Comparison of ENCODE assay signal across 8 cellular contexts in the genomic region with DNA sequence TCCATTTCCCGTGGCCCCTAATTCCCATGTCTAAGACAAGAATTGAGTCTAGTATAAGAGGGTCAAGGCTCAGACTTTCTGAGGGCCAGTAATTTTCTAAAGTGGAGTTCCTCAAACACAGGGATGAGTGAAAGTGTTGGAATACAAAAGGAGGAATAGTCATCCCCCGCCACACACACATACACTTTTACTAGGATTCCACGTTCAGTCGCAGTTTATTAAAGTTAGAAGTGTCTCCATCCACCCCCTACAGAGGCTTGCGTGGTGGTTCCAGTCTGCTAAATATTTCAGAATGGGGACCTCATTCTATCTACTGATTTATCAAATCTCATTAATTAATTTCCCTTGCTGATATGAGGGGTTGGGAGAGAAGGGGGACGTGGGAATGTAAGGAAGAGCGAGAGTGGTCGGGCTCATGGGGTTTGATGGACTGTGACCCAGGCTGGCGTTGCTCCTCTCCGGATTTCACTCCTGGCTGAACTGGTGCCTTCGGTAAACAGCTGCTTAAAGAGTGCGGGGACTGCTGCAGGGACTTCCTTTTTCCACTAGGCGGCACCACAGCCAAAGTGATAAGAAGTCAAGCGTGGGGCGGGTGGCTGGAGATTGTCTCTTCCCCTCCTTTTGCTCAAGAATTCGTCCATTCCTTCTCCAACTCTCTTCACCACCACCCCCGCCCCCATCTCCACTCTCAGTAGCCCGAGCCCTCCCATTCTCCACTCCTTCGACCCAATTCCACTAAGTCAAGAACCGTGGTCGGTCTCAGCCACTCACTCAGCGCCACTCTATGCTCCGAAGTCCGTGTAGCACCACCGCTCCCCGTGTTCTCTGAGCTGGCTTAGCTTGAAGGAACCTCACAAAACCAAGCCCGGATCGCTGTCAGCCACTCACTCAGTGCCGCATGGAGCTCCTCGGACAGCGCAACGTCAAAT. TPM values are rescaled to one million over a fixed set of nuclear protein-coding genes. Genes with fewer than 3 reads are reported as not detected.
DNase-seq lines count a peak whose midpoint lies in the region; ATAC-seq, FAIRE-seq and TF ChIP-seq lines count a peak whose summit lies in the region.

No MANE protein-coding gene starts in this region.

- TF ChIP-seq CTCF in A673 (conservative IDR thresholded peaks at IDR 0.05; ENCODE audit: low read depth, low read length) (peak; percentile 94), endothelial cell of umbilical vein (IDR thresholded peaks at IDR 0.05; ENCODE audit: extremely low read depth in 1 of 2, insufficient read depth in 1 of 2, low read depth in 1 of 2, low read length in 2 of 2) (peak; percentile 85 to 92)

- H3K4me1 ChIP-seq in A673 (ENCODE audit: insufficient read depth, low read length, poor library complexity, severe bottlenecking): peaks cover 18% of the 10 kb centered on the region
- peaks cover 17% of the 10 kb centered on the region for H3K4me1 ChIP-seq in endothelial cell of umbilical vein (ENCODE audit: control insufficient read depth, extremely low read depth, insufficient read depth, low read length)

- DNase-seq in A673 (ENCODE audit: low spot score) (peak; percentile 95), HT-29 (ENCODE audit: low spot score) (peak; percentile 97), NOMO-1 treated with dmso at 0.1 percent for 144 hours (lab: John Stamatoyannopoulos, UW; ENCODE audit: unreplicated experiment) (peak; percentile 76), endothelial cell of umbilical vein (ENCODE audit: low read depth, low spot score) (peak; percentile 82), midbrain (lab: John Stamatoyannopoulos, UW) (peak; percentile 86)
- DNase-seq in activated CD8-positive, alpha-beta memory T cell treated with anti-CD3 and anti-CD28 coated beads for 48 hours (ENCODE audit: low read depth in 2 of 3, low spot score in 2 of 3): peak; percentile 54 to 60 (median 57)
- DNase-seq in stimulated activated CD8-positive, alpha-beta memory T cell treated with anti-CD3 and anti-CD28 coated beads, Interleukin-15, amount 100 ng/mL, for 1 hour (ENCODE audit: low read depth): peak; percentile 70

- H3K27ac ChIP-seq in A673 (ENCODE audit: low read depth, low read length, poor library complexity, severe bottlenecking): no peak overlapping the region
- H3K27ac ChIP-seq in endothelial cell of umbilical vein (ENCODE audit: insufficient read depth, low read depth, low read length): no peak overlapping the region

- CTCF ChIA-PET in A673 (lab: Charles Lee) (interaction anchor here (0.7 to 2.6 kb wide), 10 partner anchors 9 to 245 kb away, joined by 3 to 47 read pairs (median 4); partner anchors contain the start of genes PPP1R11 and TRIM39), endothelial cell of umbilical vein (lab: Charles Lee) (interaction anchor here (0.5 to 5.6 kb wide), 32 partner anchors 9 to 1297 kb away, joined by 3 to 311 read pairs (median 4); partner anchors contain the start of genes POLR1H, PPP1R11, TRIM31 and TRIM39)

- POLR2A ChIA-PET in A673 (lab: Charles Lee; ENCODE audit: low non-redundant PET) (interaction anchor here (0.7 kb wide), 1 partner anchor 264 kb away, joined by 3 read pairs; no protein-coding TSS in a partner anchor), endothelial cell of umbilical vein (lab: Charles Lee) (no interaction called here)

- TF ChIP-seq POLR2A in endothelial cell of umbilical vein (IDR thresholded peaks at IDR 0.05; ENCODE audit: low read depth, low read length): no peak

- no peaks in the 10 kb centered on the region for H3K9me3 ChIP-seq in A673 (ENCODE audit: low read depth, low read length, poor library complexity, severe bottlenecking)
- no peaks in the 10 kb centered on the region for H3K9me3 ChIP-seq in endothelial cell of umbilical vein (replicated peaks; ENCODE audit: control insufficient read depth, insufficient read depth, low read length)

- ATAC-seq in GM18861 (IDR thresholded peaks at IDR 0.05; ENCODE audit: unreplicated experiment): peak; percentile 38

- H3K4me3 ChIP-seq in A673 (ENCODE audit: low read depth, low read length, poor library complexity, severe bottlenecking) (peak overlapping the region; percentile 48), endothelial cell of umbilical vein (replicated peaks in 1 of 3; ENCODE audit: insufficient read depth in 1 of 3, low read depth in 1 of 3, low read length in 3 of 3) (peak overlapping the region in 2 of 3 experiments; percentile 33 to 34)

- H4K20me1 ChIP-seq in endothelial cell of umbilical vein (replicated peaks; ENCODE audit: control insufficient read depth, extremely low read depth, insufficient read depth, low read length): no peaks in the 10 kb centered on the region

- no peaks in the 10 kb centered on the region for H3K36me3 ChIP-seq in A673 (ENCODE audit: insufficient read depth, low read length, poor library complexity, severe bottlenecking)
- H3K36me3 ChIP-seq in endothelial cell of umbilical vein (ENCODE audit: control insufficient read depth in 2 of 2, extremely low read depth in 1 of 2, insufficient read depth in 2 of 2, low read length in 2 of 2): no peaks in the 10 kb centered on the region

- no peak overlapping the region for H3K9ac ChIP-seq in endothelial cell of umbilical vein (replicated peaks; ENCODE audit: extremely low read depth, insufficient read depth, low read length)

- BruUV-seq in A673 (replicated peaks; lab: Mats Ljungman, UMichigan) (no TSS peak), endothelial cell of umbilical vein (replicated peaks; lab: Mats Ljungman, UMichigan) (no TSS peak)

- peaks cover 44% of the 10 kb centered on the region for H3K27me3 ChIP-seq in A673 (replicated peaks; ENCODE audit: insufficient read depth, low read depth, low read length, poor library complexity)
- peaks cover 49 to 61% of the 10 kb centered on the region in 2 experiments for H3K27me3 ChIP-seq in endothelial cell of umbilical vein (ENCODE audit: control insufficient read depth in 2 of 2, insufficient read depth in 2 of 2, low read length in 2 of 2)

- intact Hi-C loops in A673 (cut with micrococcal nuclease; ENCODE audit: unreplicated experiment): loop anchor here (1.0 to 10.0 kb wide), 4 partner anchors 28 to 292 kb away; partner anchors contain the start of gene PPP1R11
- intact Hi-C loops in endothelial cell of umbilical vein (cut with micrococcal nuclease): loop anchor here (1.0 to 2.0 kb wide), 5 partner anchors 28 to 110 kb away; partner anchors contain the start of genes POLR1H, PPP1R11 and TRIM26

- no peaks in the 10 kb centered on the region for H3K9me1 ChIP-seq in endothelial cell of umbilical vein (replicated peaks; ENCODE audit: control insufficient read depth, extremely low read depth, insufficient read depth, low read length)

- FAIRE-seq in endothelial cell of umbilical vein (lab: Jason Lieb, UNC): peak; percentile 97

- H2AFZ ChIP-seq in endothelial cell of umbilical vein (ENCODE audit: low read depth, low read length): peak overlapping the region; percentile 81

- peak overlapping the region; percentile 79 for H3K4me2 ChIP-seq in endothelial cell of umbilical vein (ENCODE audit: insufficient read depth, low read length)

- dilution Hi-C loops in endothelial cell of umbilical vein (cut with MboI; ENCODE audit: extremely low pct_ligation_motif_present, low sequenced_read_pairs): no loop called here

- H3K79me2 ChIP-seq in endothelial cell of umbilical vein (ENCODE audit: control insufficient read depth, insufficient read depth, low read length): no peaks in the 10 kb centered on the region

RNA-seq across cellular contexts. Expression of gene TRIM31, which starts 9.9 kb away (rescaled TPM):
- total RNA-seq in A673 (2021) (not detected in 2 replicates), endothelial cell of umbilical vein (not detected in 2 replicates)
- 112 and 119 TPM in 2 replicates for total RNA-seq in HT-29 (2014; rRNA removed; shearing (Covaris generic))
- polyA plus RNA-seq in endothelial cell of umbilical vein: not detected in 2 replicates
- polyA plus RNA-seq in endothelial cell of umbilical vein (2011; cell fraction: cytosol; rRNA removed): not detected in 2 replicates
- not detected in 2 replicates for polyA plus RNA-seq in endothelial cell of umbilical vein (2011; cell fraction: nucleus; rRNA removed)
- not detected in 2 replicates for polyA plus RNA-seq in endothelial cell of umbilical vein (2012)
- polyA minus RNA-seq in endothelial cell of umbilical vein: not detected in 2 replicates
- not detected for polyA minus RNA-seq in endothelial cell of umbilical vein (2011; cell fraction: cytosol; rRNA and poly(A)+ RNA removed)
- not detected in 2 replicates for polyA minus RNA-seq in endothelial cell of umbilical vein (2011; cell fraction: nucleus; rRNA and poly(A)+ RNA removed)

RNA-seq across cellular contexts. Expression of gene RNF39, which starts 27.4 kb away (rescaled TPM):
- total RNA-seq in A673 (2021) (not detected in 2 replicates), endothelial cell of umbilical vein (not detected in 2 replicates)
- 3.8 and 6.5 TPM in 2 replicates for total RNA-seq in HT-29 (2014; rRNA removed; shearing (Covaris generic))
- not detected in 2 replicates for polyA plus RNA-seq in endothelial cell of umbilical vein
- not detected in 2 replicates for polyA plus RNA-seq in endothelial cell of umbilical vein (2011; cell fraction: cytosol; rRNA removed)
- polyA plus RNA-seq in endothelial cell of umbilical vein (2011; cell fraction: nucleus; rRNA removed): not detected in 2 replicates
- polyA plus RNA-seq in endothelial cell of umbilical vein (2012): 0.36 and 0.48 TPM in 2 replicates
- not detected in 2 replicates for polyA minus RNA-seq in endothelial cell of umbilical vein
- not detected for polyA minus RNA-seq in endothelial cell of umbilical vein (2011; cell fraction: cytosol; rRNA and poly(A)+ RNA removed)
- polyA minus RNA-seq in endothelial cell of umbilical vein (2011; cell fraction: nucleus; rRNA and poly(A)+ RNA removed): not detected in 2 replicates

RNA-seq across cellular contexts. Expression of gene TRIM40, which starts 33.0 kb away (rescaled TPM):
- total RNA-seq in A673 (2021) (not detected in 2 replicates), endothelial cell of umbilical vein (not detected in 2 replicates)
- total RNA-seq in HT-29 (2014; rRNA removed; shearing (Covaris generic)): not detected in 2 replicates
- not detected in 2 replicates for polyA plus RNA-seq in endothelial cell of umbilical vein
- polyA plus RNA-seq in endothelial cell of umbilical vein (2011; cell fraction: cytosol; rRNA removed): not detected in 2 replicates
- not detected in 2 replicates for polyA plus RNA-seq in endothelial cell of umbilical vein (2011; cell fraction: nucleus; rRNA removed)
- not detected in 2 replicates for polyA plus RNA-seq in endothelial cell of umbilical vein (2012)
- not detected in 2 replicates for polyA minus RNA-seq in endothelial cell of umbilical vein
- polyA minus RNA-seq in endothelial cell of umbilical vein (2011; cell fraction: cytosol; rRNA and poly(A)+ RNA removed): not detected
- polyA minus RNA-seq in endothelial cell of umbilical vein (2011; cell fraction: nucleus; rRNA and poly(A)+ RNA removed): not detected in 2 replicates

RNA-seq across cellular contexts. Expression of gene PPP1R11, which starts 36.0 kb away (rescaled TPM):
- total RNA-seq in A673 (2021) (46.2 and 46.8 TPM in 2 replicates), endothelial cell of umbilical vein (32.4 and 37.6 TPM in 2 replicates)
- total RNA-seq in HT-29 (2014; rRNA removed; shearing (Covaris generic)): 44.2 and 49.3 TPM in 2 replicates
- 43.0 and 44.1 TPM in 2 replicates for polyA plus RNA-seq in endothelial cell of umbilical vein
- 31.2 and 39.1 TPM in 2 replicates for polyA plus RNA-seq in endothelial cell of umbilical vein (2011; cell fraction: cytosol; rRNA removed)
- polyA plus RNA-seq in endothelial cell of umbilical vein (2011; cell fraction: nucleus; rRNA removed): 24.8 and 25.2 TPM in 2 replicates
- 31.3 and 36.8 TPM in 2 replicates for polyA plus RNA-seq in endothelial cell of umbilical vein (2012)
- polyA minus RNA-seq in endothelial cell of umbilical vein: 34.7 and 39.7 TPM in 2 replicates
- 11.6 TPM for polyA minus RNA-seq in endothelial cell of umbilical vein (2011; cell fraction: cytosol; rRNA and poly(A)+ RNA removed)
- 11.3 and 12.2 TPM in 2 replicates for polyA minus RNA-seq in endothelial cell of umbilical vein (2011; cell fraction: nucleus; rRNA and poly(A)+ RNA removed)

RNA-seq across cellular contexts. Expression of gene POLR1H, which starts 41.9 kb away (rescaled TPM):
- 30.9 and 34.2 TPM in 2 replicates for total RNA-seq in A673 (2021)
- total RNA-seq in HT-29 (2014; rRNA removed; shearing (Covaris generic)): 31.1 and 45.0 TPM in 2 replicates
- 32.5 and 42.5 TPM in 2 replicates for total RNA-seq in endothelial cell of umbilical vein
- 65.3 and 66.7 TPM in 2 replicates for polyA plus RNA-seq in endothelial cell of umbilical vein
- polyA plus RNA-seq in endothelial cell of umbilical vein (2011; cell fraction: cytosol; rRNA removed): 47.3 and 54.5 TPM in 2 replicates
- polyA plus RNA-seq in endothelial cell of umbilical vein (2011; cell fraction: nucleus; rRNA removed): 28.5 and 28.6 TPM in 2 replicates
- 30.3 and 33.2 TPM in 2 replicates for polyA plus RNA-seq in endothelial cell of umbilical vein (2012)
- 20.7 and 25.0 TPM in 2 replicates for polyA minus RNA-seq in endothelial cell of umbilical vein
- polyA minus RNA-seq in endothelial cell of umbilical vein (2011; cell fraction: cytosol; rRNA and poly(A)+ RNA removed): 9.3 TPM
- 6.3 and 6.9 TPM in 2 replicates for polyA minus RNA-seq in endothelial cell of umbilical vein (2011; cell fraction: nucleus; rRNA and poly(A)+ RNA removed)

Comparison
In these comparisons a context has a peak if more than half of its experiments do, and no peak if none do; other contexts are left out.
1. RNA of gene TRIM31, which starts 9.9 kb away (total RNA-seq): 112 to 119 TPM in HT-29; not detected in A673 and not detected in endothelial cell of umbilical vein; every median in the first group is over 100 times any median in the second.
2. Peak in every context shown above with its lines, with median percentiles within 50 percentile points of each other: DNase-seq.